In the genomic region with DNA sequence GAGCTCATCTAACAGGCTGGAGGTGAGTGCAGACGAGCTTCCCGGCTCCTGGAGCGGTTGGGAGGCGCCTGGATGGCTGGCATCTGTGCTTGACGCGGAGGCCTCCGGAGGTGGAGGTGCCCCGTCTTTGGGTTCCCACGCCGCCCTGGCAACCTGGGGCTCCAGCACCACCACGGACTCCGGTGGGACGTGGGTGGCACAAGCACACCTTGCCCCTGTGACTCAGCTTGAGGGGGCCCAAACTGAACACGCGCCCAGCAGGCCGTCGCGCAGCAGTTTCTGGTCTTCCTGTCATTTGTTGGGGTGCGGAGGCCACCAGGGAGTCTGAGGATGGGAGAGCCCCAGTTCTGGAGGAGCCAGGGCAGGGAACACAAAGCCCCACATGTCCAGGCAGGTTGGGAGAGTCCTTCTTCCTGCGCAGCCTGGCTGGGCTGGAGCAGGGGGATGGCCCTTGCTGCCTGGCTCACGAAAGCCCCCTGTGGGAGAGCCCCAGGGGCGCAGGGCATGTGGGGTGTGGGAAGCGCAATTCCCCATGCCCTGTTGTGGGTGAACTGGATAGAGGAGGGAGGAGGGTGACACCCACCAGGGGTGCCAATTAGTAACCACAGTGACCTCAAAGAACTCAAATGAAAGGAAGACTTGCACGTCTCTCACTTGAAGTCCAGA, we compare ENCODE assay signal across 11 cellular contexts.
DNase-seq lines count a peak whose midpoint lies in the region; ATAC-seq lines count a peak whose summit lies in the region.
"Had no signal": no experiment of that assay in that cellular context is flagged by ENCODE, and none has a peak within 500 bp of the region (broad histone marks: within the 10 kb centered on the region; RNA-seq: fewer than 3 reads in every experiment).

No MANE protein-coding gene starts in this region.

- H3K4ac ChIP-seq in mesendoderm (ENCODE audit: low read depth, low read length) = no peak overlapping the region

- H2BK120ac ChIP-seq in mesendoderm (ENCODE audit: low read depth, low read length) = no peak overlapping the region

- peak; percentile 59 for ATAC-seq in GM21381 (IDR thresholded peaks at IDR 0.05; ENCODE audit: unreplicated experiment)
- ATAC-seq in GM21717 (IDR thresholded peaks at IDR 0.05; ENCODE audit: unreplicated experiment) = no peak
- no peak for ATAC-seq in HG03159 (IDR thresholded peaks at IDR 0.05; ENCODE audit: unreplicated experiment)
- ATAC-seq in GM19452 (IDR thresholded peaks at IDR 0.05; ENCODE audit: unreplicated experiment) = no peak

- H3K9ac ChIP-seq in mesendoderm (ENCODE audit: low read length) = no peak overlapping the region

- H2BK15ac ChIP-seq in mesendoderm (replicated peaks; ENCODE audit: low read depth) = no peak overlapping the region

- H4K8ac ChIP-seq in mesendoderm (ENCODE audit: low read depth, low read length) = no peak overlapping the region

- H3K18ac ChIP-seq in mesendoderm (ENCODE audit: low read length) = no peak overlapping the region

- no peak overlapping the region for H4K5ac ChIP-seq in mesendoderm (ENCODE audit: low read length)

- DNase-seq in Daoy (ENCODE audit: low read depth) (peak; percentile 21), mesendoderm (no peak), NCI-H226 (no peak)
- DNase-seq in activated naive CD4-positive, alpha-beta T cell treated with anti-CD3 and anti-CD28 coated beads, Interleukin-2, amount 50 U/mL, for 16 hours = peak; percentile 14
- DNase-seq: mesenchymal stem cell, NCI-H2107 had no signal

- no peaks in the 10 kb centered on the region for H3K79me1 ChIP-seq in mesendoderm (ENCODE audit: low read length)

- no peak overlapping the region for H3K27ac ChIP-seq in mesendoderm (ENCODE audit: low read depth, low read length)
- H3K27ac ChIP-seq: testis had no signal

- H3K23ac ChIP-seq in mesendoderm (ENCODE audit: low read length) = no peak overlapping the region

- H3K56ac ChIP-seq in mesendoderm (ENCODE audit: low read length) = no peak overlapping the region

- no peak overlapping the region for H3K4me2 ChIP-seq in mesendoderm (ENCODE audit: low read length)

- no peaks in the 10 kb centered on the region for H3K4me1 ChIP-seq in mesendoderm (ENCODE audit: control insufficient read depth, low read depth, low read length)
- H3K4me1 ChIP-seq: testis had no signal

- WGBS in mesendoderm (ENCODE audit: extremely low coverage, insufficient coverage, low lambda C conversion rate) = no CpG with 5 or more reads among the region's 24 CpGs

- H3K36me3 ChIP-seq in mesendoderm (ENCODE audit: control insufficient read depth, insufficient read depth, low read length) = no peaks in the 10 kb centered on the region

- H2AK5ac ChIP-seq in mesendoderm (ENCODE audit: low read length) = no peak overlapping the region

- H3K79me2 ChIP-seq in mesendoderm (ENCODE audit: control insufficient read depth, insufficient read depth, low read length) = no peaks in the 10 kb centered on the region

- peak overlapping the region; percentile 34 for H3K4me3 ChIP-seq in mesendoderm (ENCODE audit: low read length)
- H3K4me3 ChIP-seq: testis had no signal

- no peaks in the 10 kb centered on the region for H3K27me3 ChIP-seq in mesendoderm (ENCODE audit: insufficient read depth, low read length, poor library complexity)
- H3K27me3 ChIP-seq: testis had no signal

- no peak overlapping the region for H2BK5ac ChIP-seq in mesendoderm (ENCODE audit: low read length)

Comparison
In these comparisons a context has a peak if more than half of its experiments do, and no peak if none do; other contexts are left out.
1. DNase-seq: peak in Daoy (single experiment) and activated naive CD4-positive, alpha-beta T cell treated with anti-CD3 and anti-CD28 coated beads, Interleukin-2, amount 50 U/mL, for 16 hours (single experiment); none in mesendoderm (single experiment) and NCI-H226 (single experiment).